8 cellular contexts compared by ENCODE assay signal in the genomic region with DNA sequence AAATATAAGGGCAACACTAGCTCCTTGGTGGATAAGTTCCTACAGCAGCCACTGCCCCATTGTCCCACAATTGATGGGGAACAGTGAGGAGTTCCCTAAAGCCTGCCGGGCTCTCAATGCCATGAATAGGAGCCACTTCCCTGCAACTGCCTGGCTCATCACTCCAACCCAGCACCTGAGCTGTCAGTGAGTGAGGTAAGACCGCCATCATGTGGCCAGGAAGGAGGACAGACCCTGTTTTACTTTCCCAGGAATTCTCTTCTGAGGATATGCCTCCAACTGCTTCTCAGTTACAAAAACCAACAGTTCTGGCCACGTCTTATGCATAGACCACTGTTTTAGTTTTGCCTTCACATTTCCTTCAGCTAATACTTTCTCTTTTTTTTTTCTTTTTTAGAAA. TPM values are rescaled to one million over a fixed set of nuclear protein-coding genes. Genes with fewer than 3 reads are reported as not detected.
DNase-seq lines count a peak whose midpoint lies in the region; ATAC-seq and TF ChIP-seq lines count a peak whose summit lies in the region.

No MANE protein-coding gene starts in this region.

- WGBS in heart left ventricle, 4 donors = 37 to 52% (median 46%) methylated on average over 3 of the region's 3 CpGs

- no peak overlapping the region for H3K27ac ChIP-seq in heart left ventricle

- ATAC-seq in heart left ventricle (peak in 1 of 4 donors; percentile 54), mucosa of descending colon (peak; percentile 78), GM21529 (IDR thresholded peaks at IDR 0.05; ENCODE audit: unreplicated experiment) (no peak)

- H3K4me1 ChIP-seq in heart left ventricle (no peaks in the 10 kb centered on the region), mucosa of descending colon (ENCODE audit: low read depth) (no peaks in the 10 kb centered on the region)

- H3K27me3 Mint-ChIP-seq in brain = no peaks in the 10 kb centered on the region
- no peaks in the 10 kb centered on the region for H3K27me3 Mint-ChIP-seq in activated CD4-positive, alpha-beta T cell treated with anti-CD3 and anti-CD28 coated beads, Interleukin-2, amount 10 ng/mL, durations not matched to agents 7 days and 5 days

- intact Hi-C loops in heart left ventricle (cut with DNase I) (loop anchor here in 2 of 10 donors (10.0 kb wide), 2 partner anchors 250 to 430 kb away; no protein-coding TSS in a partner anchor), cardiac septum (cut with DNase I) (no loop called here), mucosa of descending colon (cut with DNase I, micrococcal nuclease) (no loop called here)

- no peak for TF ChIP-seq POLR2A in heart left ventricle (IDR thresholded peaks at IDR 0.05)

- CTCF ChIA-PET in activated CD4-positive, alpha-beta T cell treated with anti-CD3 and anti-CD28 coated beads, Interleukin-2, amount 10 ng/mL, durations not matched to agents 7 days and 5 days (lab: Charles Lee) = interaction anchor here (0.7 to 1.2 kb wide), 3 partner anchors 9 to 215 kb away, joined by 3 to 4 read pairs (median 3); no protein-coding TSS in a partner anchor

- H3K4me1 Mint-ChIP-seq in brain = no peaks in the 10 kb centered on the region
- no peaks in the 10 kb centered on the region for H3K4me1 Mint-ChIP-seq in activated CD4-positive, alpha-beta T cell treated with anti-CD3 and anti-CD28 coated beads, Interleukin-2, amount 10 ng/mL, durations not matched to agents 7 days and 5 days

- TF ChIP-seq CTCF in heart left ventricle (IDR thresholded peaks at IDR 0.05) (peak in 7 of 12 donors; percentile 12 to 46 (median 25)), brain (conservative IDR thresholded peaks at IDR 0.05) (peak; percentile 55 to 74), mucosa of descending colon (IDR thresholded peaks at IDR 0.05) (peak; percentile 25)

- no peak overlapping the region for H3K4me3 ChIP-seq in heart left ventricle
- no peak overlapping the region for H3K4me3 ChIP-seq in mucosa of descending colon

- H3K9me3 ChIP-seq in heart left ventricle (no peaks in the 10 kb centered on the region), mucosa of descending colon (no peaks in the 10 kb centered on the region)

- no peak overlapping the region for H3K27ac Mint-ChIP-seq in brain
- H3K27ac Mint-ChIP-seq in activated CD4-positive, alpha-beta T cell treated with anti-CD3 and anti-CD28 coated beads, Interleukin-2, amount 10 ng/mL, durations not matched to agents 7 days and 5 days = no peak overlapping the region

- H3K36me3 ChIP-seq in heart left ventricle (peaks cover 0 to 6% (median 0%) of the 10 kb centered on the region in 9 donors), mucosa of descending colon (ENCODE audit: low read depth) (no peaks in the 10 kb centered on the region)

- DNase-seq in heart left ventricle (peak in 1 of 5 donors; percentile 15), cardiac septum (ENCODE audit: low spot score) (no peak), NCI-H1930 (lab: John Stamatoyannopoulos, UW) (peak; percentile 12 to 14), mucosa of descending colon (peak in 2 of 3 donors; percentile 24 to 34), AG20443 (ENCODE audit: low spot score) (no peak)
- no peak for DNase-seq in activated CD4-positive, alpha-beta T cell treated with anti-CD3 and anti-CD28 coated beads, Interleukin-2, amount 10 ng/mL, durations not matched to agents 7 days and 5 days

- no peak overlapping the region for H3K4me3 Mint-ChIP-seq in brain
- H3K4me3 Mint-ChIP-seq in activated CD4-positive, alpha-beta T cell treated with anti-CD3 and anti-CD28 coated beads, Interleukin-2, amount 10 ng/mL, durations not matched to agents 7 days and 5 days = no peak overlapping the region

- H3K36me3 Mint-ChIP-seq in brain = no peaks in the 10 kb centered on the region
- no peaks in the 10 kb centered on the region for H3K36me3 Mint-ChIP-seq in activated CD4-positive, alpha-beta T cell treated with anti-CD3 and anti-CD28 coated beads, Interleukin-2, amount 10 ng/mL, durations not matched to agents 7 days and 5 days (ENCODE audit: low read depth)

- peaks cover 0 to 3% (median 0%) of the 10 kb centered on the region in 5 experiments for H3K9me3 Mint-ChIP-seq in brain
- no peaks in the 10 kb centered on the region for H3K9me3 Mint-ChIP-seq in activated CD4-positive, alpha-beta T cell treated with anti-CD3 and anti-CD28 coated beads, Interleukin-2, amount 10 ng/mL, durations not matched to agents 7 days and 5 days

- POLR2A ChIA-PET in activated CD4-positive, alpha-beta T cell treated with anti-CD3 and anti-CD28 coated beads, Interleukin-2, amount 10 ng/mL, durations not matched to agents 7 days and 5 days (lab: Charles Lee) = no interaction called here

- peaks cover 0 to 13% (median 0%) of the 10 kb centered on the region in 9 donors for H3K27me3 ChIP-seq in heart left ventricle

RNA-seq across cellular contexts. Expression of a gene that starts 45.5 kb away (rescaled TPM):
- total RNA-seq in heart left ventricle (10 to 100 TPM; 38.2 to 85.2 (median 53.8) TPM), cardiac septum (57.3 TPM), mucosa of descending colon (10 to 100 TPM in 2 of 3 donors, 1 to 10 TPM in 1; 6.3 to 50.7 (median 32.6) TPM)
- polyA plus RNA-seq in heart left ventricle (100 to 1,000 TPM in 1 of 2 donors, 10 to 100 TPM in 1; 45.0 to 137 TPM), brain (ENCODE audit: insufficient read depth, low read depth, low replicate concordance) (7.4 TPM)
- under 1 TPM; 0.20 to 0.21 TPM for total RNA-seq in activated CD4-positive, alpha-beta T cell treated with anti-CD3 and anti-CD28 coated beads, Interleukin-2, amount 10 ng/mL, durations not matched to agents 7 days and 5 days

Comparison
In these comparisons a context has a peak if more than half of its experiments do, and no peak if none do; other contexts are left out.
1. DNase-seq: peak in NCI-H1930 (2 of 2) and mucosa of descending colon (2 of 3); none in cardiac septum (single experiment), activated CD4-positive, alpha-beta T cell treated with anti-CD3 and anti-CD28 coated beads, Interleukin-2, amount 10 ng/mL, durations not matched to agents 7 days and 5 days (single experiment) and AG20443 (single experiment).
2. RNA of a gene that starts 45.5 kb away (total RNA-seq): 57.3 TPM in cardiac septum (single experiment), 38.2 to 85.2 TPM in heart left ventricle and 6.3 to 50.7 TPM in mucosa of descending colon; 0.20 to 0.21 TPM in activated CD4-positive, alpha-beta T cell treated with anti-CD3 and anti-CD28 coated beads, Interleukin-2, amount 10 ng/mL, durations not matched to agents 7 days and 5 days; every median in the first group is over 4 times any median in the second.
3. Peak in every context shown above with its lines, with median percentiles within 50 percentile points of each other: CTCF ChIP-seq.